14 cellular contexts compared by ENCODE assay signal in genomic region chr3:188001052-188001567, GRCh38.
A peak's percentile ranks its signal among the peaks of the same experiment; 100 is the strongest.
DNase-seq lines count a peak whose midpoint lies in the region; ATAC-seq and TF ChIP-seq lines count a peak whose summit lies in the region.
"Had no signal": no experiment of that assay in that cellular context is flagged by ENCODE, and none has a peak within 500 bp of the region (broad histone marks: within the 10 kb centered on the region; RNA-seq: fewer than 3 reads in every experiment).

No MANE protein-coding gene starts in this region.

- H3K4me1 Mint-ChIP-seq in T-helper 2 cell treated with Interferon-gamma antibody and Interleukin-4, amounts not matched to agents 5 μg/mL and 100 μg/mL, for 36 hours (ENCODE audit: low read depth), result peaks cover 69% of the 10 kb centered on the region
- H3K4me1 Mint-ChIP-seq in activated CD4-positive, alpha-beta memory T cell treated with anti-CD3 and anti-CD28 coated beads, Interleukin-2, amount 10 ng/mL, durations not matched to agents 7 days and 5 days, result peaks cover 69% of the 10 kb centered on the region
- H3K4me1 Mint-ChIP-seq in nephron, result peaks cover 41% of the 10 kb centered on the region

- no peak for TF ChIP-seq CTCF in nephron (IDR thresholded peaks at IDR 0.05; ENCODE audit: unreplicated experiment in 3 of 3)

- no peaks in the 10 kb centered on the region for H3K27me3 Mint-ChIP-seq in T-helper 2 cell treated with Interferon-gamma antibody and Interleukin-4, amounts not matched to agents 5 μg/mL and 100 μg/mL, for 36 hours (ENCODE audit: low read depth)
- H3K27me3 Mint-ChIP-seq in activated CD4-positive, alpha-beta memory T cell treated with anti-CD3 and anti-CD28 coated beads, Interleukin-2, amount 10 ng/mL, durations not matched to agents 7 days and 5 days, result no peaks in the 10 kb centered on the region
- peaks cover 8% of the 10 kb centered on the region for H3K27me3 Mint-ChIP-seq in nephron (ENCODE audit: low read depth)

- H3K4me3 Mint-ChIP-seq in T-helper 2 cell treated with Interferon-gamma antibody and Interleukin-4, amounts not matched to agents 5 μg/mL and 100 μg/mL, for 36 hours, result peak overlapping the region; percentile 81
- H3K4me3 Mint-ChIP-seq in activated CD4-positive, alpha-beta memory T cell treated with anti-CD3 and anti-CD28 coated beads, Interleukin-2, amount 10 ng/mL, durations not matched to agents 7 days and 5 days, result no peak overlapping the region
- no peak overlapping the region for H3K4me3 Mint-ChIP-seq in nephron
- H3K4me3 Mint-ChIP-seq: HFFc6 had no signal

- peak overlapping the region; percentile 97 for H3K27ac Mint-ChIP-seq in T-helper 2 cell treated with Interferon-gamma antibody and Interleukin-4, amounts not matched to agents 5 μg/mL and 100 μg/mL, for 36 hours
- H3K27ac Mint-ChIP-seq in activated CD4-positive, alpha-beta memory T cell treated with anti-CD3 and anti-CD28 coated beads, Interleukin-2, amount 10 ng/mL, durations not matched to agents 7 days and 5 days, result peak overlapping the region; percentile 99
- peak overlapping the region in 2 of 3 experiments; percentile 35 to 67 for H3K27ac Mint-ChIP-seq in nephron
- H3K27ac Mint-ChIP-seq: HFFc6 had no signal

- no peak for DNase-seq in T-helper 2 cell treated with Interferon-gamma antibody and Interleukin-4, amounts not matched to agents 5 μg/mL and 100 μg/mL, for 36 hours (ENCODE audit: low spot score)
- DNase-seq in T-helper 2 cell, result no peak
- peak; percentile 80 for DNase-seq in NCI-H1092 (lab: John Stamatoyannopoulos, UW)
- DNase-seq in activated CD4-positive, alpha-beta memory T cell treated with anti-CD3 and anti-CD28 coated beads, Interleukin-2, amount 10 ng/mL, durations not matched to agents 7 days and 5 days, result no peak
- no peak for DNase-seq in A172 (ENCODE audit: low spot score)
- no peak for DNase-seq in NCI-H1105 (lab: John Stamatoyannopoulos, UW)
- DNase-seq: effector CD8-positive, alpha-beta T cell; GDM1; HFFc6; NCI-H187; stimulated activated CD4-positive, alpha-beta T cell treated with anti-CD3 and anti-CD28 coated beads, Interleukin-2, amount 100 ng/mL, for 48 hours; stimulated activated naive CD4-positive, alpha-beta T cell had no signal

- CTCF ChIA-PET in activated CD4-positive, alpha-beta memory T cell treated with anti-CD3 and anti-CD28 coated beads, Interleukin-2, amount 10 ng/mL, durations not matched to agents 7 days and 5 days (lab: Charles Lee), result interaction anchor here (1.5 to 3.1 kb wide), 7 partner anchors 15 to 263 kb away, joined by 3 to 25 read pairs (median 11); partner anchors contain the start of gene BCL6

- no peak for ATAC-seq in GM21717 (IDR thresholded peaks at IDR 0.05; ENCODE audit: unreplicated experiment)

- peaks cover 4% of the 10 kb centered on the region for H3K9me3 Mint-ChIP-seq in T-helper 2 cell treated with Interferon-gamma antibody and Interleukin-4, amounts not matched to agents 5 μg/mL and 100 μg/mL, for 36 hours
- H3K9me3 Mint-ChIP-seq in activated CD4-positive, alpha-beta memory T cell treated with anti-CD3 and anti-CD28 coated beads, Interleukin-2, amount 10 ng/mL, durations not matched to agents 7 days and 5 days, result peaks cover 2% of the 10 kb centered on the region
- H3K9me3 Mint-ChIP-seq in nephron, result no peaks in the 10 kb centered on the region
- H3K9me3 Mint-ChIP-seq: HFFc6 had no signal

- POLR2A ChIA-PET in activated CD4-positive, alpha-beta memory T cell treated with anti-CD3 and anti-CD28 coated beads, Interleukin-2, amount 10 ng/mL, durations not matched to agents 7 days and 5 days (lab: Charles Lee), result interaction anchor here (1.1 to 3.3 kb wide), 5 partner anchors 12 to 260 kb away, joined by 4 to 73 read pairs (median 9); partner anchors contain the start of gene BCL6

- peaks cover 5% of the 10 kb centered on the region for H3K36me3 Mint-ChIP-seq in T-helper 2 cell treated with Interferon-gamma antibody and Interleukin-4, amounts not matched to agents 5 μg/mL and 100 μg/mL, for 36 hours (ENCODE audit: low read depth)
- peaks cover 29% of the 10 kb centered on the region for H3K36me3 Mint-ChIP-seq in activated CD4-positive, alpha-beta memory T cell treated with anti-CD3 and anti-CD28 coated beads, Interleukin-2, amount 10 ng/mL, durations not matched to agents 7 days and 5 days (ENCODE audit: low read depth)
- no peaks in the 10 kb centered on the region for H3K36me3 Mint-ChIP-seq in nephron (ENCODE audit: low read depth)
